In the genomic region with DNA sequence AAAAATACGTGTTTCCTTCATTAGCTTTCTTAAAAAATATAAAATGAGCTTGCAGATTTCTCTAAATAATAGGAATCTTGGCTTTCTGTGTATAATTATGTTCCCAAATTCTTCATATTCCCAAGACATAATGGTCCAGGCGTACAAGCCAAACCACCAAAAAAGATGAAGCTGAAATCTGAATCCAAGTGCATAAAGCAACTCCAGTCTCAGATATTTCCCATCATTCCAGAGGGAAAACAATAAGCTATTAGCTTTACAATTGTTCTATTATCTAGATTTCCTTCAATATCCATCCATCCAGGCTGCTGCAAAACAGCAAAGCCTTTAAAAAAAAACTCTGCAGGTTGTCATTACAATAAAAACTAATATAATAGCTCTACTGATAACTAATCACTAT, we compare ENCODE assay signal across 18 cellular contexts.
A peak's percentile ranks its signal among the peaks of the same experiment; 100 is the strongest.
DNase-seq lines count a peak whose midpoint lies in the region; ATAC-seq and TF ChIP-seq lines count a peak whose summit lies in the region.
"Had no signal": no experiment of that assay in that cellular context is flagged by ENCODE, and none has a peak within 500 bp of the region (broad histone marks: within the 10 kb centered on the region; RNA-seq: fewer than 3 reads in every experiment).

No MANE protein-coding gene starts in this region.

- TF ChIP-seq CTCF in AG10803 (conservative IDR thresholded peaks at IDR 0.05; ENCODE audit: low read length) (no peak), OCI-LY7 (conservative IDR thresholded peaks at IDR 0.05; ENCODE audit: low read length) (no peak), parathyroid adenoma (IDR thresholded peaks at IDR 0.05) (no peak)

- H3K36me3 ChIP-seq in OCI-LY7 (ENCODE audit: insufficient read depth, low read length) (peaks cover 12% of the 10 kb centered on the region), parathyroid adenoma (ENCODE audit: control insufficient read depth, insufficient read depth, low read length) (no peaks in the 10 kb centered on the region)
- H3K36me3 ChIP-seq: MG63 had no signal

- H3K9me2 ChIP-seq in OCI-LY7 (ENCODE audit: insufficient read depth, low read length), result no peaks in the 10 kb centered on the region

- no TSS peak for BruUV-seq in OCI-LY7 (replicated peaks; lab: Mats Ljungman, UMichigan)

- H3K36me3 Mint-ChIP-seq in activated CD4-positive, alpha-beta memory T cell treated with anti-CD3 and anti-CD28 coated beads for 36 hours, result peaks cover 23% of the 10 kb centered on the region
- H3K36me3 Mint-ChIP-seq in activated T-helper 17 cell treated with anti-CD3 and anti-CD28 coated beads, Interleukin-2, amount 50 U/mL, for 72 hours (ENCODE audit: low read depth), result peaks cover 17% of the 10 kb centered on the region

- H3K4me1 ChIP-seq in OCI-LY7 (ENCODE audit: insufficient read depth, low read length, poor library complexity, severe bottlenecking) (peaks cover 77% of the 10 kb centered on the region), parathyroid adenoma (peaks cover 5% of the 10 kb centered on the region)

- H2AFZ ChIP-seq in OCI-LY7 (ENCODE audit: low read length) (peak overlapping the region; percentile 3; the same call in 1 of the 2 replicates), parathyroid adenoma (no peak overlapping the region)

- H3K9ac ChIP-seq in parathyroid adenoma, result no peak overlapping the region
- H3K9ac ChIP-seq: KMS-11 had no signal

- H3K27me3 ChIP-seq in parathyroid adenoma (ENCODE audit: control insufficient read depth, insufficient read depth, low read length), result no peaks in the 10 kb centered on the region
- H3K27me3 ChIP-seq: MG63 had no signal

- H3K9me3 ChIP-seq in OCI-LY7 (ENCODE audit: low read length) (no peaks in the 10 kb centered on the region), parathyroid adenoma (ENCODE audit: control insufficient read depth, low read length) (no peaks in the 10 kb centered on the region)
- H3K9me3 ChIP-seq: A549, MG63 had no signal

- no peak overlapping the region for H3K27ac Mint-ChIP-seq in activated CD4-positive, alpha-beta memory T cell treated with anti-CD3 and anti-CD28 coated beads for 36 hours
- H3K27ac Mint-ChIP-seq in activated T-helper 17 cell treated with anti-CD3 and anti-CD28 coated beads, Interleukin-2, amount 50 U/mL, for 72 hours, result no peak overlapping the region

- H3K4me3 Mint-ChIP-seq in activated CD4-positive, alpha-beta memory T cell treated with anti-CD3 and anti-CD28 coated beads for 36 hours, result no peak overlapping the region
- H3K4me3 Mint-ChIP-seq in activated T-helper 17 cell treated with anti-CD3 and anti-CD28 coated beads, Interleukin-2, amount 50 U/mL, for 72 hours, result no peak overlapping the region
- H3K4me3 Mint-ChIP-seq: CD4-positive, alpha-beta memory T cell had no signal

- peaks cover 18% of the 10 kb centered on the region for H3K9me3 Mint-ChIP-seq in activated CD4-positive, alpha-beta memory T cell treated with anti-CD3 and anti-CD28 coated beads for 36 hours
- H3K9me3 Mint-ChIP-seq in activated T-helper 17 cell treated with anti-CD3 and anti-CD28 coated beads, Interleukin-2, amount 50 U/mL, for 72 hours, result no peaks in the 10 kb centered on the region

- intact Hi-C loops in OCI-LY7 (cut with micrococcal nuclease; ENCODE audit: unreplicated experiment), result loop anchor here (2.0 kb wide), 1 partner anchor 289 kb away; no protein-coding TSS in a partner anchor
- intact Hi-C loops in activated CD4-positive, alpha-beta memory T cell treated with anti-CD3 and anti-CD28 coated beads for 36 hours (cut with micrococcal nuclease), result no loop called here

- H3K4me2 ChIP-seq in OCI-LY7 (ENCODE audit: low read length), result peak overlapping the region; percentile 88
- peak overlapping the region; percentile 6 for H3K4me2 ChIP-seq in parathyroid adenoma (ENCODE audit: low read length)
- H3K4me2 ChIP-seq: A549, KMS-11 had no signal

- ATAC-seq in activated T-helper 17 cell treated with anti-CD3 and anti-CD28 coated beads, Interleukin-2, amount 50 U/mL, for 72 hours (replicated peaks), result no peak
- ATAC-seq: A549 had no signal

- H3K27me3 Mint-ChIP-seq in activated CD4-positive, alpha-beta memory T cell treated with anti-CD3 and anti-CD28 coated beads for 36 hours, result no peaks in the 10 kb centered on the region
- no peaks in the 10 kb centered on the region for H3K27me3 Mint-ChIP-seq in activated T-helper 17 cell treated with anti-CD3 and anti-CD28 coated beads, Interleukin-2, amount 50 U/mL, for 72 hours
- H3K27me3 Mint-ChIP-seq: B cell; CD4-positive, alpha-beta memory T cell had no signal

- CTCF ChIA-PET in OCI-LY7 (lab: Charles Lee; ENCODE audit: unreplicated experiment), result interaction anchor here (1.5 kb wide), 1 partner anchor 262 kb away, joined by 4 read pairs; no protein-coding TSS in a partner anchor
- CTCF ChIA-PET in activated CD4-positive, alpha-beta memory T cell treated with anti-CD3 and anti-CD28 coated beads for 36 hours (lab: Charles Lee), result no interaction called here

- H4K20me1 ChIP-seq in OCI-LY7 (ENCODE audit: insufficient read depth, low read length), result no peaks in the 10 kb centered on the region

- peak; percentile 37 for DNase-seq in AG10803 (ENCODE audit: low read depth)
- no peak for DNase-seq in OCI-LY7 (ENCODE audit: low spot score)
- DNase-seq in fibroblast of peridontal ligament (ENCODE audit: extremely low read depth), result peak; percentile 81
- no peak for DNase-seq in OCI-M2 (lab: John Stamatoyannopoulos, UW; ENCODE audit: unreplicated experiment)
- no peak for DNase-seq in activated CD4-positive, CD25-positive, alpha-beta regulatory T cell treated with anti-CD3 and anti-CD28 coated beads, Interleukin-2, amount 50 U/mL, for 72 hours
- DNase-seq in activated CD4-positive, alpha-beta memory T cell treated with anti-CD3 and anti-CD28 coated beads for 36 hours, result no peak
- DNase-seq: CD4-positive, alpha-beta memory T cell; DMS79 treated with DMSO at 0.1 percent for 48 hours; GDM1; MG63; NCI-H1092 treated with DMSO at 0.1 percent for 48 hours; NCI-H1694 treated with DMSO at 0.1 percent for 48 hours; NCI-H446 had no signal

- peaks cover 9% of the 10 kb centered on the region for H3K4me1 Mint-ChIP-seq in activated CD4-positive, alpha-beta memory T cell treated with anti-CD3 and anti-CD28 coated beads for 36 hours (ENCODE audit: low read depth)
- peaks cover 5% of the 10 kb centered on the region for H3K4me1 Mint-ChIP-seq in activated T-helper 17 cell treated with anti-CD3 and anti-CD28 coated beads, Interleukin-2, amount 50 U/mL, for 72 hours

- peak overlapping the region; percentile 100 for H3K27ac ChIP-seq in OCI-LY7 (ENCODE audit: low read depth, low read length, poor library complexity, severe bottlenecking)
- no peak overlapping the region for H3K27ac ChIP-seq in parathyroid adenoma
- H3K27ac ChIP-seq: A549, KMS-11 had no signal

- H3K79me2 ChIP-seq in OCI-LY7 (ENCODE audit: insufficient read depth, low read depth, low read length) (peaks cover 68% of the 10 kb centered on the region), parathyroid adenoma (peaks cover 7% of the 10 kb centered on the region)

- POLR2A ChIA-PET in OCI-LY7 (lab: Charles Lee), result interaction anchor here (0.7 to 5.1 kb wide), 18 partner anchors 8 to 1177 kb away, joined by 3 to 36 read pairs (median 5); no protein-coding TSS in a partner anchor
- POLR2A ChIA-PET in activated CD4-positive, alpha-beta memory T cell treated with anti-CD3 and anti-CD28 coated beads for 36 hours (lab: Charles Lee), result no interaction called here

- H3K4me3 ChIP-seq in AG10803 (ENCODE audit: low read length), result no peak overlapping the region
- peak overlapping the region; percentile 72 for H3K4me3 ChIP-seq in OCI-LY7 (ENCODE audit: low read depth, low read length, poor library complexity, severe bottlenecking)
- H3K4me3 ChIP-seq in parathyroid adenoma (ENCODE audit: low read depth, low read length), result no peak overlapping the region
- H3K4me3 ChIP-seq: A549, MG63 had no signal

Comparison
In these comparisons a context has a peak if more than half of its experiments do, and no peak if none do; other contexts are left out.
1. DNase-seq: peak in AG10803 (single experiment) and fibroblast of peridontal ligament (single experiment); none in OCI-LY7 (single experiment), OCI-M2 (single experiment), activated CD4-positive, CD25-positive, alpha-beta regulatory T cell treated with anti-CD3 and anti-CD28 coated beads, Interleukin-2, amount 50 U/mL, for 72 hours (single experiment) and activated CD4-positive, alpha-beta memory T cell treated with anti-CD3 and anti-CD28 coated beads for 36 hours (single experiment).